1 cellular context compared by ENCODE assay signal in the genomic region with DNA sequence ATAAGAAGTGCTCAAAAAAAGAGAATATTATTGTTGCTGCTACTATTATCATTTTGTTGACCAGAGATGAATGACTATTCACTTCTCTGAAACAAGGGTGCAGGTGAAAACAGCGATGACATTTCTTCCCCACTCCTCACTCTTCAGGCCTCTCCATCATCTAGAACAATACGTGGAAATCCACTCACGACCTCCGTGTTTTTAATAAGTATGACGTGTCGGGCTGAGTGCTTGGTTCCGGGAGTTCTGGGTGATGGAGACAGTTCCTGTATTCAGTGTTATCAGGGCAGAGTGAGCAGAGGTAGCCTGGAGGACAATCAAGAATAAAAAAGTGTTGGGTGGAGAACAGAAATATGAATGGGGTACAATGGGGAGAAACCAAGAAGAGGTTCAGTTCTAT.
TF ChIP-seq lines count a peak whose summit lies in the region.

No MANE protein-coding gene starts in this region.

TF ChIP-seq in endothelial cell of umbilical vein, 7 proteins besides CTCF, POLR2A, EP300 and RAD21:
- TF ChIP-seq GATA2 (IDR thresholded peaks at IDR 0.05; ENCODE audit: insufficient read depth, insufficient read length, low read depth, low read length) = no peak
- peak; percentile 60 for TF ChIP-seq FOS (IDR thresholded peaks at IDR 0.05; ENCODE audit: borderline replicate concordance, insufficient read depth, low read length)
